Comparison of ENCODE assay signal across 23 cellular contexts in the genomic region with DNA sequence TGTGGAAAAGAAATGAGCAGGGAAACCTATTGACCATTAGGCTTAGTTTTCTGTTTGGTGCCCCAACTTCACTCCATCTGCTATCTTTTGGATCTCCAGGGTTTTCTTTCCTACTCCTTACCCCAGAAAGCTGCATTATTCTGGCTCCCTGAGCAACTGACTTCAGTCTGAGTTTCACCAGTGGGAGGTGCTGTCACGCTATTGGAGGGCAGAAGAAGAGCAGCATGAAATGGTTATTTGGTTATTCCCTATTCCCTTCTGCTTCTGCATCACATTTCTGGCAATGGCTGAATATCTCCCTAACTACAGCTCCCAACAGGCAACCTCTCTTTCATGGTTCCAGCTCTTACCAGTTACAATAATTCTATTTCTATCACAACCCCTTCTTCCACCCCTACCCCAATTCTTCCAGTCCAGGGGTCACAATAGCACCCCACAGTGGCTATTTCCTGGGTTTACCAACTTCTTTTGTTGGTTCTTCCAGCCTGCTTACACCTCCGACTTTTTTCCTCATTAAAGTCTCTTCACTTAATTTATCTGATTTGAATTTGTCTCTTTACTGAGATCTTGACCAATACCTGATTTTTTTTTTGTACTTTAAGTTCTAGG.
DNase-seq lines count a peak whose midpoint lies in the region; TF ChIP-seq lines count a peak whose summit lies in the region.
"Had no signal": no experiment of that assay in that cellular context is flagged by ENCODE, and none has a peak within 500 bp of the region (broad histone marks: within the 10 kb centered on the region; RNA-seq: fewer than 3 reads in every experiment).

No MANE protein-coding gene starts in this region.

- no peak overlapping the region for H3K4me2 ChIP-seq in OCI-LY1 (ENCODE audit: low read length)

- no peak for TF ChIP-seq CTCF in Caco-2 (IDR thresholded peaks at IDR 0.05; ENCODE audit: insufficient read depth in 1 of 2, low read depth in 1 of 2, low read length in 1 of 2, severe bottlenecking in 1 of 2, unreplicated experiment in 1 of 2)
- peak; percentile 19; the same call in 1 of the 2 replicates for TF ChIP-seq CTCF in OCI-LY1 (IDR thresholded peaks at IDR 0.05; ENCODE audit: low read length)
- TF ChIP-seq CTCF in epithelial cell of proximal tubule (conservative IDR thresholded peaks at IDR 0.05; ENCODE audit: low read depth, low read length) = peak; percentile 20
- TF ChIP-seq CTCF in ovary (IDR thresholded peaks at IDR 0.05) = no peak

- no peaks in the 10 kb centered on the region for H3K36me3 ChIP-seq in Caco-2 (ENCODE audit: control insufficient read depth, insufficient read depth, low read length)
- H3K36me3 ChIP-seq in H7 (replicated peaks; ENCODE audit: control insufficient read depth, insufficient read depth, low read length) = no peaks in the 10 kb centered on the region
- no peaks in the 10 kb centered on the region for H3K36me3 ChIP-seq in OCI-LY1 (ENCODE audit: insufficient read depth, low read length)
- H3K36me3 ChIP-seq in ovary = no peaks in the 10 kb centered on the region
- H3K36me3 ChIP-seq: heart left ventricle had no signal

- H3K9ac ChIP-seq in OCI-LY1 (ENCODE audit: low read length) = no peak overlapping the region

- no peaks in the 10 kb centered on the region for H4K20me1 ChIP-seq in OCI-LY1 (ENCODE audit: insufficient read depth, low read length)

- TF ChIP-seq POLR2A in ovary (IDR thresholded peaks at IDR 0.05) = no peak

- TF ChIP-seq EP300 in ovary (IDR thresholded peaks at IDR 0.05) = no peak

- no peak overlapping the region for H2AFZ ChIP-seq in OCI-LY1 (ENCODE audit: low read length)

- WGBS in ovary, 3 donors = 78 to 84% (median 80%) methylated on average over 2 of the region's 2 CpGs

- H3K27ac ChIP-seq in OCI-LY1 (ENCODE audit: low read depth, low read length, poor library complexity, severe bottlenecking) (no peak overlapping the region), ovary (no peak overlapping the region)
- H3K27ac ChIP-seq: heart left ventricle, SK-N-MC had no signal

- H3K4me1 ChIP-seq in Caco-2 (peaks cover 16% of the 10 kb centered on the region), OCI-LY1 (ENCODE audit: insufficient read depth, low read length, severe bottlenecking) (no peaks in the 10 kb centered on the region), ovary (ENCODE audit: insufficient read depth) (no peaks in the 10 kb centered on the region)
- H3K4me1 ChIP-seq: heart left ventricle had no signal

- H3F3A ChIP-seq in OCI-LY1 (ENCODE audit: insufficient read depth, low read length) = no peaks in the 10 kb centered on the region

- CTCF ChIA-PET in Caco-2 (lab: Charles Lee) = no interaction called here

- H3K79me2 ChIP-seq in OCI-LY1 (ENCODE audit: insufficient read depth, low read length) = no peaks in the 10 kb centered on the region

- H3K27me3 ChIP-seq in Caco-2 (replicated peaks; ENCODE audit: control insufficient read depth, insufficient read depth, low read length) (no peaks in the 10 kb centered on the region), H7 (ENCODE audit: control insufficient read depth, insufficient read depth, low read length) (no peaks in the 10 kb centered on the region), OCI-LY1 (ENCODE audit: insufficient read depth, low read length) (no peaks in the 10 kb centered on the region), ovary (no peaks in the 10 kb centered on the region)
- H3K27me3 ChIP-seq: heart left ventricle had no signal

- BruUV-seq in Caco-2 (replicated peaks; lab: Mats Ljungman, UMichigan) = no TSS peak

- H3K27ac Mint-ChIP-seq in Caco-2 (ENCODE audit: unreplicated experiment) = peak overlapping the region; percentile 22
- H3K27ac Mint-ChIP-seq: activated CD4-positive, alpha-beta memory T cell treated with anti-CD3 and anti-CD28 coated beads for 36 hours; activated naive CD8-positive, alpha-beta T cell treated with anti-CD3 and anti-CD28 coated beads, Interleukin-2, amount 10 ng/mL, durations not matched to agents 7 days and 5 days; activated T-helper 2 cell treated with anti-CD3 and anti-CD28 coated beads, Interferon-gamma antibody, Interleukin-2, Interleukin-4, amounts not matched to agents 10 μg/mL and 5 μg/mL and 100 μg/mL, durations not matched to agents 14 hours and 24 hours and 36 hours; CD8-positive, alpha-beta T cell had no signal

- H3K4me3 ChIP-seq in Caco-2 (ENCODE audit: low read depth, low read length) (no peak overlapping the region), H7 (ENCODE audit: insufficient read depth, low read depth, low read length) (no peak overlapping the region), OCI-LY1 (ENCODE audit: low read depth, low read length, poor library complexity, severe bottlenecking) (no peak overlapping the region), epithelial cell of proximal tubule (ENCODE audit: low read depth, low read length) (no peak overlapping the region), ovary (no peak overlapping the region)
- H3K4me3 ChIP-seq: heart left ventricle, SK-N-MC had no signal

- H3K9me3 Mint-ChIP-seq in Caco-2 (ENCODE audit: unreplicated experiment) = peaks cover 9% of the 10 kb centered on the region
- H3K9me3 Mint-ChIP-seq: activated T-helper 2 cell treated with anti-CD3 and anti-CD28 coated beads, Interferon-gamma antibody, Interleukin-2, Interleukin-4, amounts not matched to agents 10 μg/mL and 5 μg/mL and 100 μg/mL, durations not matched to agents 14 hours and 24 hours and 36 hours had no signal

- no peaks in the 10 kb centered on the region for H3K36me3 Mint-ChIP-seq in Caco-2 (ENCODE audit: insufficient read depth, unreplicated experiment)
- H3K36me3 Mint-ChIP-seq: activated CD4-positive, alpha-beta memory T cell treated with anti-CD3 and anti-CD28 coated beads for 36 hours; activated naive CD8-positive, alpha-beta T cell treated with anti-CD3 and anti-CD28 coated beads, Interleukin-2, amount 10 ng/mL, durations not matched to agents 7 days and 5 days; CD8-positive, alpha-beta T cell had no signal

- H3K4me1 Mint-ChIP-seq in Caco-2 (ENCODE audit: low read depth, unreplicated experiment) = peaks cover 5% of the 10 kb centered on the region
- H3K4me1 Mint-ChIP-seq: activated naive CD8-positive, alpha-beta T cell treated with anti-CD3 and anti-CD28 coated beads, Interleukin-2, amount 10 ng/mL, durations not matched to agents 7 days and 5 days had no signal

- H3K9me3 ChIP-seq in Caco-2 = no peaks in the 10 kb centered on the region
- H3K9me3 ChIP-seq in OCI-LY1 (ENCODE audit: low read length) = 0 out of 2 replicates have a peak, but pooled peaks cover 5% of the 10 kb centered on the region
- H3K9me3 ChIP-seq in ovary = no peaks in the 10 kb centered on the region

- no peaks in the 10 kb centered on the region for H3K27me3 Mint-ChIP-seq in Caco-2 (ENCODE audit: insufficient read depth, unreplicated experiment)
- H3K27me3 Mint-ChIP-seq: activated CD4-positive, alpha-beta memory T cell treated with anti-CD3 and anti-CD28 coated beads for 36 hours; activated naive CD8-positive, alpha-beta T cell treated with anti-CD3 and anti-CD28 coated beads, Interleukin-2, amount 10 ng/mL, durations not matched to agents 7 days and 5 days had no signal

- H3K9me2 ChIP-seq in OCI-LY1 (ENCODE audit: low read depth, low read length) = no peaks in the 10 kb centered on the region

- DNase-seq in Caco-2 (no peak), H7 (peak; percentile 7), epithelial cell of proximal tubule (ENCODE audit: low read depth) (no peak), NCI-H1417 treated with DMSO at 0.1 percent for 48 hours (lab: John Stamatoyannopoulos, UW) (no peak), ovary (no peak)
- no peak for DNase-seq in effector CD8-positive, alpha-beta T cell (lab: John Stamatoyannopoulos, UW)
- no peak for DNase-seq in stimulated activated CD8-positive, alpha-beta memory T cell treated with anti-CD3 and anti-CD28 coated beads, Interleukin-4, amount 100 ng/mL, for 48 hours
- DNase-seq: activated CD4-positive, alpha-beta memory T cell treated with anti-CD3 and anti-CD28 coated beads for 36 hours; activated CD4-positive, CD25-positive, alpha-beta regulatory T cell; activated CD8-positive, alpha-beta memory T cell treated with anti-CD3 and anti-CD28 coated beads, Interleukin-2, amount 50 U/mL, for 48 hours; activated naive CD8-positive, alpha-beta T cell treated with anti-CD3 and anti-CD28 coated beads, Interleukin-2, amount 10 ng/mL, durations not matched to agents 7 days and 5 days; CD8-positive, alpha-beta T cell; HCEC 1CT; heart left ventricle; left colon; NCI-H1694; NCI-H2171 treated with DMSO at 0.1 percent for 48 hours; NCI-H524; RPMI8226; trophoblast cell had no signal

- intact Hi-C loops in Caco-2 (cut with micrococcal nuclease; ENCODE audit: unreplicated experiment) = no loop called here
- intact Hi-C loops in ovary (cut with DNase I) = no loop called here

- POLR2A ChIA-PET in Caco-2 (lab: Charles Lee) = no interaction called here

- H3K4me3 Mint-ChIP-seq in Caco-2 (ENCODE audit: unreplicated experiment) = no peak overlapping the region
- H3K4me3 Mint-ChIP-seq: activated CD4-positive, alpha-beta memory T cell treated with anti-CD3 and anti-CD28 coated beads for 36 hours; activated naive CD8-positive, alpha-beta T cell treated with anti-CD3 and anti-CD28 coated beads, Interleukin-2, amount 10 ng/mL, durations not matched to agents 7 days and 5 days; CD8-positive, alpha-beta T cell had no signal

Comparison
In these comparisons a context has a peak if more than half of its experiments do, and no peak if none do; other contexts are left out.
1. CTCF ChIP-seq: peak in OCI-LY1 (single experiment) and epithelial cell of proximal tubule (single experiment); none in Caco-2 (0 of 2) and ovary (0 of 3).